35 cellular contexts compared by ENCODE assay signal in the genomic region with DNA sequence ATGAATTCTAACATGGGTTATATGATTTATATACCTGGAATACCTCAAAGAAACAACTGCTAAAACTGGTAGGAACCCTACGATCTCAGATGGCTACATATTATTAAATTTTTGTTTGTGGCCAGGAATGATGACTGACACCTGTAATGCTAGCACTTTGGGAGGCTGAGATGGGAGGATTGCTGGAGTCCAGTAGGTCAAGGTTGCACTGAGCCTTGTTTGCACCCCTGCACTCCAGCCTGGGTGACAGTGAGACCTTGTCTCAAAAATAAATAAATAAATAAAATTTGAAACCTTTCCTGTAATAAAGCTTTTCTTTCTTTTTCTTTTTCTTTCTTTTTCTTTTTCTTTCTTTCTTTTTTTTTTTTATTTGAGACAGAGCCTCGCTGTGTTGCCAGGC.
"Had no signal": no experiment of that assay in that cellular context is flagged by ENCODE, and none has a peak within 500 bp of the region (broad histone marks: within the 10 kb centered on the region; RNA-seq: fewer than 3 reads in every experiment).

No MANE protein-coding gene starts in this region.

- H3K9ac ChIP-seq: KMS-11 had no signal

- H3K27me3 ChIP-seq: MG63 had no signal

- DNase-seq: Karpas-422, Kasumi-1, MG63, MM.1S, MV-4-11, NCI-H1048, NCI-H1092, NCI-H1092 treated with DMSO at 0.1 percent for 48 hours, NCI-H1105, NCI-H1105 treated with DMSO at 0.1 percent for 48 hours, NCI-H1417, NCI-H1417 treated with DMSO at 0.1 percent for 48 hours, NCI-H1436, NCI-H1436 treated with DMSO at 0.1 percent for 48 hours, NCI-H146, NCI-H1694, NCI-H1694 treated with DMSO at 0.1 percent for 48 hours, NCI-H187, NCI-H187 treated with DMSO at 0.1 percent for 48 hours, NCI-H1930, NCI-H2029, NCI-H2029 treated with DMSO at 0.1 percent for 48 hours, NCI-H2081, NCI-H2081 treated with DMSO at 0.1 percent for 48 hours, NCI-H2107, NCI-H2171, NCI-H2171 treated with DMSO at 0.1 percent for 48 hours, NCI-H2227 treated with DMSO at 0.1 percent for 48 hours, NCI-H226, NCI-H345, NCI-H446, NCI-H446 treated with DMSO at 0.1 percent for 48 hours, NCI-H510A, NCI-H510A treated with DMSO at 0.1 percent for 48 hours had no signal

- H3K9me3 ChIP-seq: MG63 had no signal

- H3K36me3 ChIP-seq: MG63 had no signal

- H3K4me2 ChIP-seq: KMS-11 had no signal

- H3K4me3 ChIP-seq: MG63 had no signal

- H3K27ac ChIP-seq: KMS-11 had no signal
